9 cellular contexts compared by ENCODE assay signal in the genomic region with DNA sequence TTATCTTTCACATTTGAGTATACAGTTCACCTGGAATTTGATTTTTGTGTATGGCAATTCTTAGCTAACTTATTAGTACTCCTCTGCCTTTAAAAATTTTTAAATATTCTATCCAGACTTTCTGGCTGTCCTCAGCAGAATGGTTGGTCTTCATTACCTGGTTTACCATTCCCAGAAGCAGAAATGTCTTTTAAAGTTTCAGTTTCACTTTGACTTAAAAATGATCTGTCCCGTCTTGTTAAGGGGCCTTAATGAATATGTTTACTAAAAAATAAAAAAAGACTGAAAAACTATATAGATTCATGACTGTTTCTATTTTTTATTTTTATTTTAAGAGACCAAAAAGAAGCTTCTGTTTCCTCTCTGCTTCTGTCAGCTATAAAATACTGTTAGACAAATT.
A peak's percentile ranks its signal among the peaks of the same experiment; 100 is the strongest.
DNase-seq lines count a peak whose midpoint lies in the region; ATAC-seq and TF ChIP-seq lines count a peak whose summit lies in the region.
"Had no signal": no experiment of that assay in that cellular context is flagged by ENCODE, and none has a peak within 500 bp of the region (broad histone marks: within the 10 kb centered on the region; RNA-seq: fewer than 3 reads in every experiment).

No MANE protein-coding gene starts in this region.

- no peaks in the 10 kb centered on the region for H3K27me3 ChIP-seq in PC-3 (ENCODE audit: low read length)
- no peaks in the 10 kb centered on the region for H3K27me3 ChIP-seq in fibroblast of lung (ENCODE audit: control insufficient read depth, insufficient read depth, low read length)
- H3K27me3 ChIP-seq in sigmoid colon: no peaks in the 10 kb centered on the region

- H3K9me2 ChIP-seq in PC-3 (replicated peaks; ENCODE audit: low read length): no peaks in the 10 kb centered on the region

- WGBS in sigmoid colon, 2 donors: 0 to 4% methylated on average over 1 of the region's 1 CpG

- no peak for TF ChIP-seq EP300 in sigmoid colon (IDR thresholded peaks at IDR 0.05)

- H3K9me3 ChIP-seq in PC-3 (ENCODE audit: low read length) (no peaks in the 10 kb centered on the region), fibroblast of lung (ENCODE audit: control insufficient read depth, insufficient read depth, low read depth, low read length) (no peaks in the 10 kb centered on the region), sigmoid colon (no peaks in the 10 kb centered on the region)

- H3K36me3 ChIP-seq in PC-3 (ENCODE audit: low read depth, low read length): no peaks in the 10 kb centered on the region
- H3K36me3 ChIP-seq in fibroblast of lung (ENCODE audit: control insufficient read depth, insufficient read depth, low read length): no peaks in the 10 kb centered on the region
- H3K36me3 ChIP-seq in sigmoid colon: no peaks in the 10 kb centered on the region

- H3K9ac ChIP-seq in PC-3 (ENCODE audit: low read length) (no peak overlapping the region), fibroblast of lung (ENCODE audit: insufficient read depth, low read length) (no peak overlapping the region)

- CTCF ChIA-PET in PC-3 (lab: Charles Lee): no interaction called here

- TF ChIP-seq POLR2A in sigmoid colon (IDR thresholded peaks at IDR 0.05): no peak

- no TSS peak for BruUV-seq in PC-3 (replicated peaks; lab: Mats Ljungman, UMichigan)

- H3K79me2 ChIP-seq in PC-3 (ENCODE audit: low read length): no peaks in the 10 kb centered on the region
- H3K79me2 ChIP-seq in fibroblast of lung (ENCODE audit: control insufficient read depth, insufficient read depth, low read length): no peaks in the 10 kb centered on the region

- H4K20me1 ChIP-seq in PC-3 (ENCODE audit: low read length) (no peaks in the 10 kb centered on the region), fibroblast of lung (ENCODE audit: control insufficient read depth, extremely low read depth, insufficient read depth, low read length) (no peaks in the 10 kb centered on the region)

- DNase-seq in GM10266 (ENCODE audit: extremely low spot score) (peak; percentile 34), PC-3 (no peak), fibroblast of lung (ENCODE audit: low read depth in 2 of 2) (peak in 1 of 2 donors; percentile 12), sigmoid colon (no peak), NCI-H2196 (lab: John Stamatoyannopoulos, UW; ENCODE audit: unreplicated experiment) (no peak)
- no peak for DNase-seq in stimulated activated CD4-positive, alpha-beta T cell treated with anti-CD3 and anti-CD28 coated beads, Interleukin-4, amount 100 ng/mL, for 1 hour

- peaks cover 12% of the 10 kb centered on the region for H3K4me1 ChIP-seq in PC-3 (ENCODE audit: insufficient read depth, low read length)
- peaks cover 4% of the 10 kb centered on the region for H3K4me1 ChIP-seq in fibroblast of lung (ENCODE audit: control insufficient read depth, extremely low read depth, insufficient read depth, low read length)
- H3K4me1 ChIP-seq in sigmoid colon: peaks cover 0 to 42% (median 18%) of the 10 kb centered on the region in 4 donors

- H3K4me3 ChIP-seq in PC-3 (ENCODE audit: low read length): peak overlapping the region; percentile 37; the same call in 1 of the 2 replicates
- H3K4me3 ChIP-seq in fibroblast of lung (replicated peaks in 1 of 4; ENCODE audit: control extremely low read depth in 1 of 4, insufficient read depth in 1 of 4, low read depth in 3 of 4, low read length in 4 of 4): peak overlapping the region; percentile 14 to 52 (median 41)
- peak overlapping the region in 3 of 4 donors; percentile 25 to 38 (median 37) for H3K4me3 ChIP-seq in sigmoid colon

- H2AFZ ChIP-seq in PC-3 (ENCODE audit: low read length) (no peak overlapping the region), fibroblast of lung (ENCODE audit: low read length) (peak overlapping the region; percentile 91)

- no peak for TF ChIP-seq CTCF in GM10266 (IDR thresholded peaks at IDR 0.05; ENCODE audit: control insufficient read depth, insufficient read depth, low read depth, missing control alignments)
- TF ChIP-seq CTCF in PC-3 (conservative IDR thresholded peaks at IDR 0.05; ENCODE audit: low read depth, low read length): no peak
- TF ChIP-seq CTCF in fibroblast of lung (conservative IDR thresholded peaks at IDR 0.05 in 1 of 2, IDR thresholded peaks at IDR 0.05 in 1 of 2; ENCODE audit: low read depth in 1 of 2, low read length in 2 of 2): no peak
- TF ChIP-seq CTCF in sigmoid colon (IDR thresholded peaks at IDR 0.05): no peak

- no peak overlapping the region for H3K27ac ChIP-seq in PC-3 (ENCODE audit: low read length)
- H3K27ac ChIP-seq in fibroblast of lung (ENCODE audit: insufficient read depth, low read length): no peak overlapping the region
- H3K27ac ChIP-seq in sigmoid colon: peak overlapping the region; percentile 53 to 85 (median 71)
- H3K27ac ChIP-seq: HL-60 had no signal

- H3F3A ChIP-seq in PC-3 (ENCODE audit: low read length, unreplicated experiment): no peaks in the 10 kb centered on the region

- POLR2A ChIA-PET in PC-3 (lab: Charles Lee; ENCODE audit: unreplicated experiment): interaction anchor here (0.7 kb wide), 1 partner anchor 19 kb away, joined by 10 read pairs; no protein-coding TSS in a partner anchor

- intact Hi-C loops in PC-3 (cut with micrococcal nuclease): no loop called here
- intact Hi-C loops in sigmoid colon (cut with DNase I): loop anchor here (10.0 kb wide), 1 partner anchor 68 kb away; a partner anchor contains a TSS

- H3K4me2 ChIP-seq in PC-3 (ENCODE audit: low read length) (peak overlapping the region; percentile 71), fibroblast of lung (ENCODE audit: extremely low read depth, insufficient read depth, low read length) (peak overlapping the region; percentile 94)

- no peak for ATAC-seq in PC-3
- no peak for ATAC-seq in GM21381 (IDR thresholded peaks at IDR 0.05; ENCODE audit: unreplicated experiment)
- no peak for ATAC-seq in GM21529 (IDR thresholded peaks at IDR 0.05; ENCODE audit: unreplicated experiment)

Comparison
In these comparisons a context has a peak if more than half of its experiments do, and no peak if none do; other contexts are left out.
1. H3K27ac ChIP-seq: peak in sigmoid colon (4 of 4); none in PC-3 (single experiment) and fibroblast of lung (single experiment).
2. Peak in every context shown above with its lines, with median percentiles within 50 percentile points of each other: H3K4me3 ChIP-seq.